In the genomic region with DNA sequence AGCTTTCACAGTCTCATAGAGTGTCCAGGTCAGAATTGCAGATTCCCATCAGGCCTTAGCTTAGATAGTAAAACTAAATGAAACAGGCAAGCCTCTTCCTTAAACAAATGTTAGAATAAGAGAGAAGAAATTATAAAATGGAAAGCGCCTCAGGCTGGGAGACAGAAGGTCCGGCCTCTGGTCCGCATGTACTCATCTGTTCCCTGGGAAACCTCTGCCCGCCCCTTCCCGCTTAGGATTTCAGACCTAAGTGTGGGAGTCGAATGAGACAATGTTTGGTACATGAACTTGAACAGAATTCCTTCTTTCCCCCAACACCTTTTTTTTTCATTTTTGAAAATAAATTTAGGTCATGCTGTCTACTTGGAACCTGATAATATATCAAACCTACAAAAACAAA, we compare ENCODE assay signal across 20 cellular contexts.
DNase-seq lines count a peak whose midpoint lies in the region; ATAC-seq and TF ChIP-seq lines count a peak whose summit lies in the region.
"Had no signal": no experiment of that assay in that cellular context is flagged by ENCODE, and none has a peak within 500 bp of the region (broad histone marks: within the 10 kb centered on the region; RNA-seq: fewer than 3 reads in every experiment).

No MANE protein-coding gene starts in this region.

- peaks cover 30% of the 10 kb centered on the region for H3K4me1 ChIP-seq in stomach smooth muscle (ENCODE audit: control insufficient read depth, insufficient read depth, low read length)

- H3K36me3 Mint-ChIP-seq in nephron (ENCODE audit: low read depth) (peaks cover 50% of the 10 kb centered on the region), chondrocyte (ENCODE audit: low read depth) (peaks cover 18% of the 10 kb centered on the region)

- H3K9ac ChIP-seq in stomach smooth muscle (ENCODE audit: low read length in 2 of 2) = no peak overlapping the region

- H3K4me3 Mint-ChIP-seq in nephron (no peak overlapping the region), chondrocyte (ENCODE audit: unreplicated experiment) (no peak overlapping the region)
- H3K4me3 Mint-ChIP-seq: CD4-positive, alpha-beta T cell had no signal

- ATAC-seq in GM18505 (IDR thresholded peaks at IDR 0.05; ENCODE audit: unreplicated experiment) (no peak), HG03108 (IDR thresholded peaks at IDR 0.05; ENCODE audit: unreplicated experiment) (no peak)
- no peak for ATAC-seq in activated CD4-positive, CD25-positive, alpha-beta regulatory T cell treated with anti-CD3 and anti-CD28 coated beads, Interleukin-2, amount 50 U/mL, for 24 hours

- H3K27ac ChIP-seq in VCaP (peak overlapping the region; percentile 87; the same call in 1 of the 2 replicates), stomach smooth muscle (ENCODE audit: low read length) (peak overlapping the region; percentile 46)

- TF ChIP-seq POLR2A in GM18505 (IDR thresholded peaks at IDR 0.05; ENCODE audit: borderline replicate concordance, extremely low read depth, insufficient read depth, insufficient read length) = no peak

- H3K4me3 ChIP-seq in fibroblast of mammary gland (ENCODE audit: control insufficient read depth, low read depth, low read length) = no peak overlapping the region
- H3K4me3 ChIP-seq in stomach smooth muscle (ENCODE audit: low read length in 2 of 2) = no peak overlapping the region

- H3K36me3 ChIP-seq in stomach smooth muscle (ENCODE audit: control insufficient read depth in 2 of 2, insufficient read depth in 2 of 2, low read length in 2 of 2) = peaks cover 11 to 25% of the 10 kb centered on the region in 2 donors
- H3K36me3 ChIP-seq: BE2C had no signal

- H3K27me3 ChIP-seq in stomach smooth muscle (ENCODE audit: control insufficient read depth in 1 of 2, insufficient read depth in 2 of 2, low read length in 2 of 2) = no peaks in the 10 kb centered on the region
- H3K27me3 ChIP-seq: BE2C had no signal

- no peaks in the 10 kb centered on the region for H3K9me3 ChIP-seq in stomach smooth muscle (ENCODE audit: control insufficient read depth in 2 of 2, low read length in 2 of 2)
- H3K9me3 ChIP-seq: BE2C had no signal

- H3K27ac Mint-ChIP-seq in nephron (peak overlapping the region; percentile 81 to 89 (median 83)), chondrocyte (ENCODE audit: unreplicated experiment) (no peak overlapping the region)
- H3K27ac Mint-ChIP-seq: CD4-positive, alpha-beta T cell had no signal

- peaks cover 24% of the 10 kb centered on the region for H3K4me1 Mint-ChIP-seq in nephron
- no peaks in the 10 kb centered on the region for H3K4me1 Mint-ChIP-seq in chondrocyte (ENCODE audit: low read depth)

- peak; percentile 41 for DNase-seq in fibroblast of mammary gland (ENCODE audit: low read depth)
- no peak for DNase-seq in chondrocyte (ENCODE audit: low spot score)
- DNase-seq: BE2C; CD4-positive, alpha-beta T cell; GF-D8; GOT3; KG1; MV-4-11; NCI-H187; NCI-H2107; NCI-H510A; NCI-H774; OCI-M1; SIG-M5 had no signal

- H3K27me3 Mint-ChIP-seq in nephron (ENCODE audit: low read depth) = peaks cover 8% of the 10 kb centered on the region
- no peaks in the 10 kb centered on the region for H3K27me3 Mint-ChIP-seq in chondrocyte (ENCODE audit: low read depth)
- H3K27me3 Mint-ChIP-seq: CD4-positive, alpha-beta T cell had no signal

- TF ChIP-seq CTCF in VCaP (conservative IDR thresholded peaks at IDR 0.05) (no peak), fibroblast of mammary gland (conservative IDR thresholded peaks at IDR 0.05; ENCODE audit: control insufficient read depth, insufficient read depth, low read depth, low read length) (no peak), nephron (IDR thresholded peaks at IDR 0.05; ENCODE audit: unreplicated experiment in 3 of 3) (no peak), chondrocyte (IDR thresholded peaks at IDR 0.05) (no peak)

- H3K9me3 Mint-ChIP-seq in nephron (no peaks in the 10 kb centered on the region), chondrocyte (ENCODE audit: low read depth) (no peaks in the 10 kb centered on the region)
- H3K9me3 Mint-ChIP-seq: CD4-positive, alpha-beta T cell had no signal
